ENCODE assay signal across 8 cellular contexts in the genomic region with DNA sequence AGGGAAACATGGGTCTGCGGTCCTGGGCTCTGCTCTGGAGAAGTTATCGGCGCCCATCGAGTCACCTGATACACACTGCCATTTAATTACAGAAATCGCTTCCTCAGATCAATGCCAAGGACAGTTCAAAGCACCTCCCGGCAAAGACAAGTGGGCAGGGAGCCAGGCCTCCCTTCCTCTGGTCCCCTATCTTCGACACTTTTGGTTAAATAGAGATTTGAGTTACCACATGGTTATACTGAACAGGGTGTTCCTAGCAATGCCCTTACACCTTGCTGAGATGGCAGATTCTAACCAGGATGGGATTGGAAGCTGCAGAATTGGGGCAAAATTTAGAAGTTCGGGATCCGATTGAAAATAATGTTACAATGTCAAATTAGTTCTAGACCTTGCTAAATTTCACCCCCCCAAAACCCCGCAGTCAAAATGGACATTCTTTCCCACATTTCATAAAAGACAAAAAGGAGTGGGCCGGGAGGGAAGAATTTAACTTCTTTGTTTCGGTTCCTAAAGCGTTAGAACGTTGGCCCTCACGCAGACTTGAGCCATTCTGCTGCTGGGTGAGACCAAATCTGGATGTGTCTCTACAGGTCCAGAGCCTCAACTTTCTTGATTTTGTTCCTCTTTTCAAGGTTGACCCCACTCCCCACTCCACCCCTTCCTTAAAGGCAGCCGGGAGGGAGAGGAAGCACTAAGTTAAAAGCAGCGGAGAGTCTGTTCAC. TPM values are rescaled to one million over a fixed set of nuclear protein-coding genes. Genes with fewer than 3 reads are reported as not detected.
DNase-seq lines count a peak whose midpoint lies in the region; ATAC-seq and TF ChIP-seq lines count a peak whose summit lies in the region.

No MANE protein-coding gene starts in this region.

- peak overlapping the region; percentile 51 for H3K4me3 ChIP-seq in CD8-positive, alpha-beta T cell (ENCODE audit: low read depth, low read length)
- H3K4me3 ChIP-seq in naive thymus-derived CD4-positive, alpha-beta T cell (ENCODE audit: low read length), result peak overlapping the region; percentile 46
- peak overlapping the region in 1 of 2 donors; percentile 47 for H3K4me3 ChIP-seq in aorta (ENCODE audit: low read length in 2 of 2)

- intact Hi-C loops in CD8-positive, alpha-beta T cell (cut with DNase I, micrococcal nuclease), result loop anchor here (1.0 to 5.0 kb wide), 7 partner anchors 430 to 1515 kb away; no protein-coding TSS in a partner anchor
- intact Hi-C loops in naive thymus-derived CD4-positive, alpha-beta T cell (cut with micrococcal nuclease), result loop anchor here (1.0 to 10.0 kb wide), 9 partner anchors 32 to 1111 kb away; a partner anchor contains a TSS
- intact Hi-C loops in aorta (cut with DNase I), result loop anchor here (2.0 to 10.0 kb wide), 5 partner anchors 312 to 1110 kb away; a partner anchor contains a TSS

- no peaks in the 10 kb centered on the region for H3K9me3 Mint-ChIP-seq in CD8-positive, alpha-beta T cell
- H3K9me3 Mint-ChIP-seq in central memory CD8-positive, alpha-beta T cell, result no peaks in the 10 kb centered on the region
- H3K9me3 Mint-ChIP-seq in naive thymus-derived CD4-positive, alpha-beta T cell, result peaks cover 0 to 3% (median 0%) of the 10 kb centered on the region in 11 donors

- 24 to 46% methylated on average over 17 of the region's 17 CpGs for WGBS in aorta, 2 donors

- H3K4me3 Mint-ChIP-seq in CD8-positive, alpha-beta T cell, result peak overlapping the region; percentile 81
- peak overlapping the region; percentile 59 for H3K4me3 Mint-ChIP-seq in central memory CD8-positive, alpha-beta T cell
- H3K4me3 Mint-ChIP-seq in naive thymus-derived CD4-positive, alpha-beta T cell, result peak overlapping the region; percentile 71 to 92 (median 87)

- H3K27ac Mint-ChIP-seq in CD8-positive, alpha-beta T cell, result no peak overlapping the region
- no peak overlapping the region for H3K27ac Mint-ChIP-seq in central memory CD8-positive, alpha-beta T cell (ENCODE audit: low read depth)
- H3K27ac Mint-ChIP-seq in naive thymus-derived CD4-positive, alpha-beta T cell, result peak overlapping the region in 2 of 9 donors; percentile 14 to 28

- DNase-seq in CD8-positive, alpha-beta T cell, result no peak
- no peak for DNase-seq in central memory CD8-positive, alpha-beta T cell (ENCODE audit: low spot score in 2 of 2)
- no peak for DNase-seq in naive thymus-derived CD4-positive, alpha-beta T cell
- no peak for DNase-seq in NCI-H748 (lab: John Stamatoyannopoulos, UW; ENCODE audit: unreplicated experiment)
- no peak for DNase-seq in GM19240 (ENCODE audit: insufficient read length, low spot score)
- DNase-seq in aorta, result no peak
- no peak for DNase-seq in HT-29 (ENCODE audit: low spot score)

- H3K36me3 Mint-ChIP-seq in CD8-positive, alpha-beta T cell, result no peaks in the 10 kb centered on the region
- peaks cover 2% of the 10 kb centered on the region for H3K36me3 Mint-ChIP-seq in central memory CD8-positive, alpha-beta T cell (ENCODE audit: insufficient read depth)
- H3K36me3 Mint-ChIP-seq in naive thymus-derived CD4-positive, alpha-beta T cell, result no peaks in the 10 kb centered on the region

- CTCF ChIA-PET in CD8-positive, alpha-beta T cell (lab: Charles Lee), result interaction anchor here (0.6 to 4.9 kb wide), 25 partner anchors 8 to 1113 kb away, joined by 3 to 59 read pairs (median 3); no protein-coding TSS in a partner anchor
- CTCF ChIA-PET in naive thymus-derived CD4-positive, alpha-beta T cell (lab: Charles Lee), result interaction anchor here (0.6 to 2.9 kb wide), 10 partner anchors 9 to 1113 kb away, joined by 3 to 11 read pairs (median 3); no protein-coding TSS in a partner anchor

- no peaks in the 10 kb centered on the region for H3K36me3 ChIP-seq in CD8-positive, alpha-beta T cell (ENCODE audit: insufficient read depth, low read length)
- H3K36me3 ChIP-seq in naive thymus-derived CD4-positive, alpha-beta T cell (ENCODE audit: control insufficient read depth in 2 of 3, insufficient read depth in 3 of 3, low read length in 3 of 3), result no peaks in the 10 kb centered on the region
- no peaks in the 10 kb centered on the region for H3K36me3 ChIP-seq in aorta (ENCODE audit: control insufficient read depth in 1 of 2, insufficient read depth in 2 of 2, low read length in 1 of 2)

- no peak for ATAC-seq in CD8-positive, alpha-beta T cell
- ATAC-seq in HG03571 (IDR thresholded peaks at IDR 0.05; ENCODE audit: unreplicated experiment) (peak; percentile 21), aorta (ENCODE audit: low FRiP score) (no peak)
- ATAC-seq in central memory CD8-positive, alpha-beta T cell (replicated peaks; ENCODE audit: extremely low read depth, poor library complexity, severe bottlenecking), result no peak
- ATAC-seq in naive thymus-derived CD4-positive, alpha-beta T cell, result peak; percentile 28

- H3K27ac ChIP-seq in CD8-positive, alpha-beta T cell (ENCODE audit: low read depth, low read length), result no peak overlapping the region
- no peak overlapping the region for H3K27ac ChIP-seq in naive thymus-derived CD4-positive, alpha-beta T cell (ENCODE audit: low read depth, low read length)
- H3K27ac ChIP-seq in aorta (ENCODE audit: low read depth in 1 of 2, low read length in 2 of 2), result no peak overlapping the region

- peaks cover 70% of the 10 kb centered on the region for H3K27me3 Mint-ChIP-seq in CD8-positive, alpha-beta T cell (ENCODE audit: low read depth)
- peaks cover 90% of the 10 kb centered on the region for H3K27me3 Mint-ChIP-seq in central memory CD8-positive, alpha-beta T cell
- H3K27me3 Mint-ChIP-seq in naive thymus-derived CD4-positive, alpha-beta T cell, result peaks cover 64 to 82% (median 78%) of the 10 kb centered on the region in 5 donors

- POLR2A ChIA-PET in CD8-positive, alpha-beta T cell (lab: Charles Lee), result no interaction called here
- POLR2A ChIA-PET in naive thymus-derived CD4-positive, alpha-beta T cell (lab: Charles Lee), result no interaction called here

- H3K9me3 ChIP-seq in CD8-positive, alpha-beta T cell (ENCODE audit: low read length), result no peaks in the 10 kb centered on the region
- no peaks in the 10 kb centered on the region for H3K9me3 ChIP-seq in naive thymus-derived CD4-positive, alpha-beta T cell (ENCODE audit: control insufficient read depth in 2 of 3, low read length in 3 of 3)
- no peaks in the 10 kb centered on the region for H3K9me3 ChIP-seq in aorta (ENCODE audit: control insufficient read depth, low read length)

- no peak for TF ChIP-seq CTCF in CD8-positive, alpha-beta T cell (IDR thresholded peaks at IDR 0.05)

- H3K4me1 ChIP-seq in CD8-positive, alpha-beta T cell (ENCODE audit: insufficient read depth, low read length), result peaks cover 34% of the 10 kb centered on the region
- H3K4me1 ChIP-seq in naive thymus-derived CD4-positive, alpha-beta T cell (ENCODE audit: control insufficient read depth in 2 of 2, insufficient read depth in 2 of 2, low read length in 2 of 2), result peaks cover 0 to 18% of the 10 kb centered on the region in 2 donors
- no peaks in the 10 kb centered on the region for H3K4me1 ChIP-seq in aorta (ENCODE audit: control insufficient read depth in 1 of 2, insufficient read depth in 2 of 2, low read length in 2 of 2)

- peaks cover 42% of the 10 kb centered on the region for H3K4me1 Mint-ChIP-seq in CD8-positive, alpha-beta T cell (ENCODE audit: low read depth)
- H3K4me1 Mint-ChIP-seq in central memory CD8-positive, alpha-beta T cell, result peaks cover 35% of the 10 kb centered on the region
- peaks cover 24 to 59% (median 50%) of the 10 kb centered on the region in 7 donors for H3K4me1 Mint-ChIP-seq in naive thymus-derived CD4-positive, alpha-beta T cell

- peaks cover 48% of the 10 kb centered on the region for H3K27me3 ChIP-seq in CD8-positive, alpha-beta T cell (ENCODE audit: insufficient read depth, low read length)
- H3K27me3 ChIP-seq in naive thymus-derived CD4-positive, alpha-beta T cell (ENCODE audit: control insufficient read depth in 2 of 2, insufficient read depth in 2 of 2, low read length in 2 of 2), result peaks cover 5 to 33% of the 10 kb centered on the region in 2 donors
- peaks cover 0 to 2% of the 10 kb centered on the region in 2 donors for H3K27me3 ChIP-seq in aorta (ENCODE audit: control insufficient read depth in 1 of 2, insufficient read depth in 2 of 2, low read length in 1 of 2)

RNA-seq across cellular contexts. Expression of a gene that starts 2.2 kb away (rescaled TPM):
- total RNA-seq in CD8-positive, alpha-beta T cell, result not detected
- not detected for total RNA-seq in naive thymus-derived CD4-positive, alpha-beta T cell
- polyA plus RNA-seq in naive thymus-derived CD4-positive, alpha-beta T cell, result not detected
- 1 to 10 TPM; 1.1 to 1.4 TPM for total RNA-seq in aorta
- not detected for polyA plus RNA-seq in aorta
- total RNA-seq in HT-29 (2014; rRNA removed; shearing (Covaris generic)), result not detected in 2 replicates

RNA-seq across cellular contexts. Expression of a gene that starts 21.5 kb away (rescaled TPM):
- not detected for total RNA-seq in CD8-positive, alpha-beta T cell
- total RNA-seq in naive thymus-derived CD4-positive, alpha-beta T cell, result not detected
- polyA plus RNA-seq in naive thymus-derived CD4-positive, alpha-beta T cell, result not detected
- total RNA-seq in aorta, result under 1 TPM; 0.19 to 0.27 TPM
- under 1 TPM in 1 of 2 donors, not detected in 1; 0.13 TPM for polyA plus RNA-seq in aorta
- total RNA-seq in HT-29 (2014; rRNA removed; shearing (Covaris generic)), result not detected in 2 replicates

Comparison
In these comparisons a context has a peak if more than half of its experiments do, and no peak if none do; other contexts are left out.
1. ATAC-seq: peak in HG03571 (single experiment) and naive thymus-derived CD4-positive, alpha-beta T cell (single experiment); none in CD8-positive, alpha-beta T cell (single experiment), central memory CD8-positive, alpha-beta T cell (single experiment) and aorta (single experiment).
2. Peak in every context shown above with its lines, with median percentiles within 50 percentile points of each other: H3K4me3 Mint-ChIP-seq.